ENCODE assay signal across 19 cellular contexts in the genomic region with DNA sequence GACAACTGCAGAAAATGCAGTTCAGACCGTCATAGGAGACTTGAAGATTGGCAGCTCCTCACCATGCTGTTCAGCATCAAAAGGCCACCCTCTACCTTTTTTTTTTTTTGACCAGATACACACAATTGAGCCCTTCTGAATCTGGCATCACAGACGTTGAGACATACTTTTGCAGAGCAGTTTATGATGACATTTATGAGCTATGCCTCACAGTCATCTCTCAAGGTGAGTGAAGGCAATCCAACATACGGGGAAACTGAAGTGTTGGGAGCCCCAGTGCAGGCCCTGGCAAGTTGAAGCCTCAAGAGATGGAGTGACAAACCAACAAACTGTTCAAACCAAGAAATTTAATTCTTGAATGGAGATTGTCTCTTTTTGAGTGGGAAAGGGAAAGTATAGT.
"Had no signal": no experiment of that assay in that cellular context is flagged by ENCODE, and none has a peak within 500 bp of the region (broad histone marks: within the 10 kb centered on the region; RNA-seq: fewer than 3 reads in every experiment).

No MANE protein-coding gene starts in this region.

- H3K27me3 Mint-ChIP-seq: dendritic cell treated with granulocyte-macrophage colony-stimulating factor and Interleukin-4, amounts not matched to agents 40 ng/mL and 50 ng/mL, for 4 days had no signal

- ATAC-seq: effector memory CD8-positive, alpha-beta T cell; gastrocnemius medialis; heart right ventricle; left lobe of liver; mucosa of descending colon; natural killer cell; pancreas; right cardiac atrium had no signal

- H3K27ac ChIP-seq: gastrocnemius medialis, heart right ventricle, pancreas, thyroid gland, upper lobe of left lung, uterus had no signal

- H3K4me1 Mint-ChIP-seq: natural killer cell had no signal

- H3K36me3 Mint-ChIP-seq: natural killer cell had no signal

- H3K9me3 ChIP-seq: gastrocnemius medialis, heart right ventricle, mucosa of descending colon, pancreas, thyroid gland, upper lobe of left lung, uterus had no signal

- H3K4me1 ChIP-seq: gastrocnemius medialis, heart right ventricle, pancreas, thyroid gland, upper lobe of left lung, uterus had no signal

- H3K4me3 Mint-ChIP-seq: dendritic cell treated with granulocyte-macrophage colony-stimulating factor and Interleukin-4, amounts not matched to agents 40 ng/mL and 50 ng/mL, for 4 days; effector memory CD8-positive, alpha-beta T cell; natural killer cell had no signal

- H3K27ac Mint-ChIP-seq: dendritic cell treated with granulocyte-macrophage colony-stimulating factor and Interleukin-4, amounts not matched to agents 40 ng/mL and 50 ng/mL, for 4 days; effector memory CD8-positive, alpha-beta T cell; natural killer cell; progenitor cell of endocrine pancreas had no signal

- H3K4me3 ChIP-seq: gastrocnemius medialis, heart right ventricle, mucosa of descending colon, pancreas, thyroid gland, upper lobe of left lung, uterus had no signal

- H3K9me3 Mint-ChIP-seq: effector memory CD8-positive, alpha-beta T cell; natural killer cell had no signal

- H3K36me3 ChIP-seq: gastrocnemius medialis, heart right ventricle, pancreas, thyroid gland, upper lobe of left lung, uterus had no signal

- H3K27me3 ChIP-seq: gastrocnemius medialis, pancreas, thyroid gland, upper lobe of left lung, uterus had no signal

- DNase-seq: effector memory CD8-positive, alpha-beta T cell; erythroblast; gastrocnemius medialis; heart right ventricle; hypothalamus; mucosa of descending colon; natural killer cell; occipital lobe; pancreas; right cardiac atrium; small intestine; stimulated activated CD4-positive, alpha-beta T cell treated with anti-CD3 and anti-CD28 coated beads, Interleukin-2, amount 100 ng/mL, for 48 hours; stimulated activated naive CD4-positive, alpha-beta T cell treated with Interleukin-2 at 50 U/mL for 16 hours; thyroid gland; upper lobe of left lung; uterus had no signal
